Comparison of ENCODE assay signal across 20 cellular contexts in the genomic region with DNA sequence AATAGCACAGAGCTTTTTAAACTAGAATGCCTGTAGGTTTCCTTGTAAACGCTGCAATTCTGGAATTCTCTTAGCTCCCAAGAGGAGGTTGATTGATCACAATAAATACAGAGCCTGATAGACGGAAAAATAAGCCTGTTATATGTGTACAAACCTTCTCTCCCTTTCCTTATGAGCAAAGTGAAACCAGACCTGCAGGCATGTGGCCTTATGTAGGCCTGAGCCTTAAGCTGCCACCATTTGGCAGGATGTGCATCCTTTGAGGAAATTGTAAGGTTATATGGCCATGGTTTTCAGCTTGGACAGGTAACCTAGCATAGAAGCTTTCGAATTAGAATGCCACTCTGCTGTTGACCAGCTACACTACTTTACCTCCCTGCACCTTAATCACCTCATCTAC. TPM values are rescaled to one million over a fixed set of nuclear protein-coding genes. Genes with fewer than 3 reads are reported as not detected.
"Had no signal": no experiment of that assay in that cellular context is flagged by ENCODE, and none has a peak within 500 bp of the region (broad histone marks: within the 10 kb centered on the region; RNA-seq: fewer than 3 reads in every experiment).

No MANE protein-coding gene starts in this region.

- H3K27ac ChIP-seq: coronary artery, epithelial cell of prostate, thoracic aorta had no signal

- H3K4me1 Mint-ChIP-seq: activated naive CD8-positive, alpha-beta T cell treated with anti-CD3 and anti-CD28 coated beads for 36 hours had no signal

- H3K4me3 Mint-ChIP-seq: activated naive CD8-positive, alpha-beta T cell treated with anti-CD3 and anti-CD28 coated beads for 36 hours; activated T-cell treated with anti-CD3 and anti-CD28 coated beads, Interleukin-2, amount 50 U/mL, for 24 hours; nephron progenitor cell had no signal

- H3K4me3 ChIP-seq: coronary artery, heart right ventricle, thoracic aorta, upper lobe of left lung had no signal

- H3K27ac Mint-ChIP-seq: activated naive CD8-positive, alpha-beta T cell treated with anti-CD3 and anti-CD28 coated beads for 36 hours; activated T-cell treated with anti-CD3 and anti-CD28 coated beads, Interleukin-2, amount 50 U/mL, for 24 hours had no signal

- DNase-seq: activated CD4-positive, alpha-beta T cell treated with anti-CD3 and anti-CD28 coated beads for 1 hour; activated naive CD4-positive, alpha-beta T cell treated with Interleukin-2 at 50 U/mL for 16 hours; activated naive CD8-positive, alpha-beta T cell treated with anti-CD3 and anti-CD28 coated beads for 36 hours; activated T-cell treated with anti-CD3 and anti-CD28 coated beads, Interleukin-2, amount 50 U/mL, for 24 hours; heart right ventricle; kidney; nephron progenitor cell; nucleus accumbens; stimulated activated CD4-positive, alpha-beta T cell treated with anti-CD3 and anti-CD28 coated beads, Interleukin-4, amount 100 ng/mL, for 1 hour; stimulated activated naive CD4-positive, alpha-beta T cell; T-helper 1 cell; upper lobe of left lung had no signal

- ATAC-seq: left lobe of liver had no signal

- H3K9me3 ChIP-seq: heart right ventricle, thoracic aorta, upper lobe of left lung had no signal

- H3K27me3 ChIP-seq: heart right ventricle, upper lobe of left lung had no signal

- H3K9me3 Mint-ChIP-seq: activated T-cell treated with anti-CD3 and anti-CD28 coated beads, Interleukin-2, amount 50 U/mL, for 24 hours had no signal

- H3K36me3 ChIP-seq: heart right ventricle, thoracic aorta had no signal

RNA-seq across cellular contexts. Expression of a gene that starts 49.1 kb away (rescaled TPM):
- total RNA-seq: activated naive CD8-positive, alpha-beta T cell treated with anti-CD3 and anti-CD28 coated beads for 36 hours; bronchial epithelial cell; fibroblast of villous mesenchyme; heart right ventricle; kidney; left lobe of liver; renal cortical epithelial cell; sciatic nerve; thoracic aorta; upper lobe of left lung had no signal
